Comparison of ENCODE assay signal across 17 cellular contexts in genomic region chrX:13128104-13128503, GRCh38.
DNase-seq lines count a peak whose midpoint lies in the region; ATAC-seq and TF ChIP-seq lines count a peak whose summit lies in the region.
"Had no signal": no experiment of that assay in that cellular context is flagged by ENCODE, and none has a peak within 500 bp of the region (broad histone marks: within the 10 kb centered on the region; RNA-seq: fewer than 3 reads in every experiment).

No MANE protein-coding gene starts in this region.

- no peak overlapping the region for H3K4me3 ChIP-seq in adrenal gland
- H3K4me3 ChIP-seq in left lung, result no peak overlapping the region
- H3K4me3 ChIP-seq: prostate gland had no signal

- no peak for TF ChIP-seq CTCF in CD14-positive monocyte (IDR thresholded peaks at IDR 0.05)
- TF ChIP-seq CTCF in adrenal gland (IDR thresholded peaks at IDR 0.05), result no peak
- no peak for TF ChIP-seq CTCF in left lung (IDR thresholded peaks at IDR 0.05)
- no peak for TF ChIP-seq CTCF in WTC11 (IDR thresholded peaks at IDR 0.05)

- H3K4me3 Mint-ChIP-seq in CD14-positive monocyte, result peak overlapping the region in 1 of 2 donors; percentile 35
- no peak overlapping the region for H3K4me3 Mint-ChIP-seq in effector memory CD8-positive, alpha-beta T cell
- no peak overlapping the region for H3K4me3 Mint-ChIP-seq in WTC11

- peak overlapping the region in 3 of 5 donors; percentile 27 to 70 (median 46) for H3K27ac ChIP-seq in adrenal gland
- H3K27ac ChIP-seq in left lung, result no peak overlapping the region
- H3K27ac ChIP-seq: prostate gland had no signal

- H3K4me1 ChIP-seq in adrenal gland (replicated peaks in 1 of 2) (peaks cover 7 to 36% of the 10 kb centered on the region in 2 donors), left lung (peaks cover 0 to 3% of the 10 kb centered on the region in 2 donors)
- H3K4me1 ChIP-seq: prostate gland had no signal

- H3K27me3 Mint-ChIP-seq in CD14-positive monocyte (ENCODE audit: low read depth in 3 of 3), result peaks cover 0 to 37% (median 2%) of the 10 kb centered on the region in 3 donors
- no peaks in the 10 kb centered on the region for H3K27me3 Mint-ChIP-seq in effector memory CD8-positive, alpha-beta T cell
- H3K27me3 Mint-ChIP-seq in WTC11 (ENCODE audit: low read depth), result no peaks in the 10 kb centered on the region

- no peak for TF ChIP-seq POLR2A in adrenal gland (IDR thresholded peaks at IDR 0.05)

- H3K27me3 ChIP-seq in adrenal gland (no peaks in the 10 kb centered on the region), left lung (no peaks in the 10 kb centered on the region)

- H3K27ac Mint-ChIP-seq in CD14-positive monocyte, result peak overlapping the region; percentile 44 to 93 (median 87)
- H3K27ac Mint-ChIP-seq in effector memory CD8-positive, alpha-beta T cell, result no peak overlapping the region
- no peak overlapping the region for H3K27ac Mint-ChIP-seq in WTC11

- H3K36me3 ChIP-seq in adrenal gland (replicated peaks in 1 of 2) (no peaks in the 10 kb centered on the region), left lung (no peaks in the 10 kb centered on the region)
- H3K36me3 ChIP-seq: prostate gland had no signal

- intact Hi-C loops in CD14-positive monocyte (cut with micrococcal nuclease), result no loop called here
- intact Hi-C loops in adrenal gland (cut with DNase I), result no loop called here
- intact Hi-C loops in left lung (cut with DNase I), result no loop called here

- H3K9me3 ChIP-seq in adrenal gland (replicated peaks in 1 of 3), result no peaks in the 10 kb centered on the region
- no peaks in the 10 kb centered on the region for H3K9me3 ChIP-seq in left lung
- H3K9me3 ChIP-seq: prostate gland had no signal

- H3K4me1 Mint-ChIP-seq in CD14-positive monocyte, result peaks cover 27% of the 10 kb centered on the region
- peaks cover 13 to 14% of the 10 kb centered on the region in 2 donors for H3K4me1 Mint-ChIP-seq in effector memory CD8-positive, alpha-beta T cell (ENCODE audit: low read depth in 2 of 2)
- H3K4me1 Mint-ChIP-seq in WTC11, result peaks cover 32% of the 10 kb centered on the region

- DNase-seq in CD14-positive monocyte (ENCODE audit: low spot score) (no peak), KG1 (lab: John Stamatoyannopoulos, UW) (peak; percentile 8), adrenal gland (no peak), left lung (no peak), WTC11 (ENCODE audit: low spot score) (no peak), NCI-H2171 treated with DMSO at 0.1 percent for 48 hours (lab: John Stamatoyannopoulos, UW) (no peak)
- DNase-seq in effector memory CD8-positive, alpha-beta T cell, result no peak
- DNase-seq: activated T-cell treated with anti-CD3 and anti-CD28 coated beads for 4 hours; aorta; C1 segment of cervical spinal cord; GDM1; mesendoderm; NCI-H2227 treated with DMSO at 0.1 percent for 48 hours; stimulated activated CD4-positive, alpha-beta T cell treated with anti-CD3 and anti-CD28 coated beads, Interleukin-1b, Interleukin-23, amount 100 ng/mL, for 48 hours had no signal

- ATAC-seq in left lung, result peak; percentile 35
- no peak for ATAC-seq in effector memory CD8-positive, alpha-beta T cell (replicated peaks)
- no peak for ATAC-seq in WTC11
- ATAC-seq in GM21526 (IDR thresholded peaks at IDR 0.05; ENCODE audit: low FRiP score, unreplicated experiment), result no peak
- ATAC-seq: Right ventricle myocardium inferior had no signal

- CTCF ChIA-PET in WTC11 (lab: Charles Lee), result no interaction called here

- POLR2A ChIA-PET in WTC11 (lab: Charles Lee), result no interaction called here

- H3K36me3 Mint-ChIP-seq in CD14-positive monocyte (no peaks in the 10 kb centered on the region), WTC11 (no peaks in the 10 kb centered on the region)
- H3K36me3 Mint-ChIP-seq in effector memory CD8-positive, alpha-beta T cell (ENCODE audit: insufficient read depth), result peaks cover 2% of the 10 kb centered on the region

- H3K9me3 Mint-ChIP-seq in CD14-positive monocyte (peaks cover 0 to 5% (median 0%) of the 10 kb centered on the region in 7 donors), WTC11 (no peaks in the 10 kb centered on the region)
- H3K9me3 Mint-ChIP-seq in effector memory CD8-positive, alpha-beta T cell, result no peaks in the 10 kb centered on the region

TF ChIP-seq in WTC11, 78 proteins besides CTCF, POLR2A, EP300 and RAD21 (continues in another document):
- TF ChIP-seq SOX15 (CRISPR knock-in tag; IDR thresholded peaks at IDR 0.05), result no peak
- TF ChIP-seq, protein P1, sequence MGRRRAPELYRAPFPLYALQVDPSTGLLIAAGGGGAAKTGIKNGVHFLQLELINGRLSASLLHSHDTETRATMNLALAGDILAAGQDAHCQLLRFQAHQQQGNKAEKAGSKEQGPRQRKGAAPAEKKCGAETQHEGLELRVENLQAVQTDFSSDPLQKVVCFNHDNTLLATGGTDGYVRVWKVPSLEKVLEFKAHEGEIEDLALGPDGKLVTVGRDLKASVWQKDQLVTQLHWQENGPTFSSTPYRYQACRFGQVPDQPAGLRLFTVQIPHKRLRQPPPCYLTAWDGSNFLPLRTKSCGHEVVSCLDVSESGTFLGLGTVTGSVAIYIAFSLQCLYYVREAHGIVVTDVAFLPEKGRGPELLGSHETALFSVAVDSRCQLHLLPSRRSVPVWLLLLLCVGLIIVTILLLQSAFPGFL (CRISPR knock-in tag; IDR thresholded peaks at IDR 0.05; ENCODE audit: borderline replicate concordance), result no peak
- TF ChIP-seq E2F1 (CRISPR knock-in tag; IDR thresholded peaks at IDR 0.05), result no peak
- no peak for TF ChIP-seq NR1H2 (CRISPR knock-in tag; IDR thresholded peaks at IDR 0.05)
- TF ChIP-seq MYBL2 (CRISPR knock-in tag; IDR thresholded peaks at IDR 0.05), result no peak
- TF ChIP-seq, protein P2, sequence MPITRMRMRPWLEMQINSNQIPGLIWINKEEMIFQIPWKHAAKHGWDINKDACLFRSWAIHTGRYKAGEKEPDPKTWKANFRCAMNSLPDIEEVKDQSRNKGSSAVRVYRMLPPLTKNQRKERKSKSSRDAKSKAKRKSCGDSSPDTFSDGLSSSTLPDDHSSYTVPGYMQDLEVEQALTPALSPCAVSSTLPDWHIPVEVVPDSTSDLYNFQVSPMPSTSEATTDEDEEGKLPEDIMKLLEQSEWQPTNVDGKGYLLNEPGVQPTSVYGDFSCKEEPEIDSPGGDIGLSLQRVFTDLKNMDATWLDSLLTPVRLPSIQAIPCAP (CRISPR knock-in tag; IDR thresholded peaks at IDR 0.05), result no peak
- no peak for TF ChIP-seq MLX (CRISPR knock-in tag; IDR thresholded peaks at IDR 0.05)
- TF ChIP-seq, protein P3, sequence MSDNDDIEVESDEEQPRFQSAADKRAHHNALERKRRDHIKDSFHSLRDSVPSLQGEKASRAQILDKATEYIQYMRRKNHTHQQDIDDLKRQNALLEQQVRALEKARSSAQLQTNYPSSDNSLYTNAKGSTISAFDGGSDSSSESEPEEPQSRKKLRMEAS (CRISPR knock-in tag; IDR thresholded peaks at IDR 0.05), result no peak
- TF ChIP-seq, protein P4, sequence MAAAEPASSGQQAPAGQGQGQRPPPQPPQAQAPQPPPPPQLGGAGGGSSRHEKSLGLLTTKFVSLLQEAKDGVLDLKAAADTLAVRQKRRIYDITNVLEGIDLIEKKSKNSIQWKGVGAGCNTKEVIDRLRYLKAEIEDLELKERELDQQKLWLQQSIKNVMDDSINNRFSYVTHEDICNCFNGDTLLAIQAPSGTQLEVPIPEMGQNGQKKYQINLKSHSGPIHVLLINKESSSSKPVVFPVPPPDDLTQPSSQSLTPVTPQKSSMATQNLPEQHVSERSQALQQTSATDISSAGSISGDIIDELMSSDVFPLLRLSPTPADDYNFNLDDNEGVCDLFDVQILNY (CRISPR knock-in tag; IDR thresholded peaks at IDR 0.05), result no peak
- TF ChIP-seq ATF2 (CRISPR knock-in tag; IDR thresholded peaks at IDR 0.05; ENCODE audit: borderline replicate concordance, low read depth), result no peak
- no peak for TF ChIP-seq EMX1 (CRISPR knock-in tag; IDR thresholded peaks at IDR 0.05)
- no peak for TF ChIP-seq SMAD3 (CRISPR knock-in tag; IDR thresholded peaks at IDR 0.05; ENCODE audit: borderline replicate concordance)
- no peak for TF ChIP-seq ZNF671 (CRISPR knock-in tag; IDR thresholded peaks at IDR 0.05)
- no peak for TF ChIP-seq JUN (CRISPR knock-in tag; IDR thresholded peaks at IDR 0.05)
- TF ChIP-seq USF2 (CRISPR knock-in tag; IDR thresholded peaks at IDR 0.05), result no peak
- TF ChIP-seq SMAD4 (CRISPR knock-in tag; IDR thresholded peaks at IDR 0.05), result no peak
- TF ChIP-seq ZNF396 (CRISPR knock-in tag; IDR thresholded peaks at IDR 0.05; ENCODE audit: borderline replicate concordance), result no peak

Comparison
In these comparisons a context has a peak if more than half of its experiments do, and no peak if none do; other contexts are left out.
1. H3K27ac Mint-ChIP-seq: peak in CD14-positive monocyte (7 of 7); none in effector memory CD8-positive, alpha-beta T cell (0 of 2) and WTC11 (single experiment).
2. H3K27ac ChIP-seq: peak in adrenal gland (3 of 5); none in left lung (0 of 2).